Comparison of ENCODE assay signal across 1 cellular context in the genomic region with DNA sequence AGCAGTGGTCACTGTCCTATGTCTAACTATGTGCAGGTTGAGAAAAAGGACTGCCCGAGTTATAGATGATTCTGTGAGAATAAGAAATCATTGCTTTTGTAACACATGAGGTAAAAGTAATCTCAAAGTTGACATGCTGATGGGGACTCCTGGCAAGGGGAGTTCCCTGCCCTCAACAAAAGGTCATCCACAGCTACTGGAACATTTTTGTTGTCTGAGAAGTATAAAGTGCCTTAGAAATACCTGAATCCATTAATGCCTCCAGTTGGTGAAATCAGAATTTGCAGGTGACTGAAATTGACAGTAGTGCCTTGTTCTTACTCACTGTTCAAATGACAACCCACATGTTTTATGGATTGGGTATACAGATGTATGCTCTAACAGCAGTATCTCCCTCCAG.
TF ChIP-seq lines count a peak whose summit lies in the region.

No MANE protein-coding gene starts in this region.

TF ChIP-seq in GM12878, 131 proteins besides CTCF, POLR2A, EP300 and RAD21:
- TF ChIP-seq, protein P1, sequence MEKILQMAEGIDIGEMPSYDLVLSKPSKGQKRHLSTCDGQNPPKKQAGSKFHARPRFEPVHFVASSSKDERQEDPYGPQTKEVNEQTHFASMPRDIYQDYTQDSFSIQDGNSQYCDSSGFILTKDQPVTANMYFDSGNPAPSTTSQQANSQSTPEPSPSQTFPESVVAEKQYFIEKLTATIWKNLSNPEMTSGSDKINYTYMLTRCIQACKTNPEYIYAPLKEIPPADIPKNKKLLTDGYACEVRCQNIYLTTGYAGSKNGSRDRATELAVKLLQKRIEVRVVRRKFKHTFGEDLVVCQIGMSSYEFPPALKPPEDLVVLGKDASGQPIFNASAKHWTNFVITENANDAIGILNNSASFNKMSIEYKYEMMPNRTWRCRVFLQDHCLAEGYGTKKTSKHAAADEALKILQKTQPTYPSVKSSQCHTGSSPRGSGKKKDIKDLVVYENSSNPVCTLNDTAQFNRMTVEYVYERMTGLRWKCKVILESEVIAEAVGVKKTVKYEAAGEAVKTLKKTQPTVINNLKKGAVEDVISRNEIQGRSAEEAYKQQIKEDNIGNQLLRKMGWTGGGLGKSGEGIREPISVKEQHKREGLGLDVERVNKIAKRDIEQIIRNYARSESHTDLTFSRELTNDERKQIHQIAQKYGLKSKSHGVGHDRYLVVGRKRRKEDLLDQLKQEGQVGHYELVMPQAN (conservative IDR thresholded peaks at IDR 0.05) = no peak
- TF ChIP-seq TCF3 (IDR thresholded peaks at IDR 0.05; ENCODE audit: borderline replicate concordance, insufficient read depth, low read depth, low read length) = no peak
- no peak for TF ChIP-seq RB1 (IDR thresholded peaks at IDR 0.05; ENCODE audit: borderline replicate concordance)
- no peak for TF ChIP-seq NRF1 (conservative IDR thresholded peaks at IDR 0.05; ENCODE audit: low read depth, low read length)
- no peak for TF ChIP-seq ZBED1 (IDR thresholded peaks at IDR 0.05; ENCODE audit: borderline replicate concordance)
- TF ChIP-seq ETV6 (conservative IDR thresholded peaks at IDR 0.05 in 1 of 2, IDR thresholded peaks at IDR 0.05 in 1 of 2; ENCODE audit: borderline replicate concordance in 1 of 2, low read depth in 1 of 2) = no peak
- no peak for TF ChIP-seq EZH2 (IDR thresholded peaks at IDR 0.05; ENCODE audit: borderline replicate concordance, control insufficient read depth, low read depth, low read length)
- TF ChIP-seq, protein P2, sequence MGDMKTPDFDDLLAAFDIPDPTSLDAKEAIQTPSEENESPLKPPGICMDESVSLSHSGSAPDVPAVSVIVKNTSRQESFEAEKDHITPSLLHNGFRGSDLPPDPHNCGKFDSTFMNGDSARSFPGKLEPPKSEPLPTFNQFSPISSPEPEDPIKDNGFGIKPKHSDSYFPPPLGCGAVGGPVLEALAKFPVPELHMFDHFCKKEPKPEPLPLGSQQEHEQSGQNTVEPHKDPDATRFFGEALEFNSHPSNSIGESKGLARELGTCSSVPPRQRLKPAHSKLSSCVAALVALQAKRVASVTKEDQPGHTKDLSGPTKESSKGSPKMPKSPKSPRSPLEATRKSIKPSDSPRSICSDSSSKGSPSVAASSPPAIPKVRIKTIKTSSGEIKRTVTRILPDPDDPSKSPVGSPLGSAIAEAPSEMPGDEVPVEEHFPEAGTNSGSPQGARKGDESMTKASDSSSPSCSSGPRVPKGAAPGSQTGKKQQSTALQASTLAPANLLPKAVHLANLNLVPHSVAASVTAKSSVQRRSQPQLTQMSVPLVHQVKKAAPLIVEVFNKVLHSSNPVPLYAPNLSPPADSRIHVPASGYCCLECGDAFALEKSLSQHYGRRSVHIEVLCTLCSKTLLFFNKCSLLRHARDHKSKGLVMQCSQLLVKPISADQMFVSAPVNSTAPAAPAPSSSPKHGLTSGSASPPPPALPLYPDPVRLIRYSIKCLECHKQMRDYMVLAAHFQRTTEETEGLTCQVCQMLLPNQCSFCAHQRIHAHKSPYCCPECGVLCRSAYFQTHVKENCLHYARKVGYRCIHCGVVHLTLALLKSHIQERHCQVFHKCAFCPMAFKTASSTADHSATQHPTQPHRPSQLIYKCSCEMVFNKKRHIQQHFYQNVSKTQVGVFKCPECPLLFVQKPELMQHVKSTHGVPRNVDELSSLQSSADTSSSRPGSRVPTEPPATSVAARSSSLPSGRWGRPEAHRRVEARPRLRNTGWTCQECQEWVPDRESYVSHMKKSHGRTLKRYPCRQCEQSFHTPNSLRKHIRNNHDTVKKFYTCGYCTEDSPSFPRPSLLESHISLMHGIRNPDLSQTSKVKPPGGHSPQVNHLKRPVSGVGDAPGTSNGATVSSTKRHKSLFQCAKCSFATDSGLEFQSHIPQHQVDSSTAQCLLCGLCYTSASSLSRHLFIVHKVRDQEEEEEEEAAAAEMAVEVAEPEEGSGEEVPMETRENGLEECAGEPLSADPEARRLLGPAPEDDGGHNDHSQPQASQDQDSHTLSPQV (IDR thresholded peaks at IDR 0.05) = no peak
- TF ChIP-seq TCF7 (IDR thresholded peaks at IDR 0.05; ENCODE audit: borderline replicate concordance) = no peak
- no peak for TF ChIP-seq FOXM1 (IDR thresholded peaks at IDR 0.05; ENCODE audit: low read depth, low read length)
- no peak for TF ChIP-seq DPF2 (IDR thresholded peaks at IDR 0.05)
- no peak for TF ChIP-seq TBL1XR1 (IDR thresholded peaks at IDR 0.05; ENCODE audit: low read depth, low read length)
- TF ChIP-seq SMARCA5 (IDR thresholded peaks at IDR 0.05) = no peak
- TF ChIP-seq, protein P3, sequence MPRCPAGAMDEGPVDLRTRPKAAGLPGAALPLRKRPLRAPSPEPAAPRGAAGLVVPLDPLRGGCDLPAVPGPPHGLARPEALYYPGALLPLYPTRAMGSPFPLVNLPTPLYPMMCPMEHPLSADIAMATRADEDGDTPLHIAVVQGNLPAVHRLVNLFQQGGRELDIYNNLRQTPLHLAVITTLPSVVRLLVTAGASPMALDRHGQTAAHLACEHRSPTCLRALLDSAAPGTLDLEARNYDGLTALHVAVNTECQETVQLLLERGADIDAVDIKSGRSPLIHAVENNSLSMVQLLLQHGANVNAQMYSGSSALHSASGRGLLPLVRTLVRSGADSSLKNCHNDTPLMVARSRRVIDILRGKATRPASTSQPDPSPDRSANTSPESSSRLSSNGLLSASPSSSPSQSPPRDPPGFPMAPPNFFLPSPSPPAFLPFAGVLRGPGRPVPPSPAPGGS (IDR thresholded peaks at IDR 0.05; ENCODE audit: borderline replicate concordance, insufficient read depth, low read depth, low read length, poor library complexity, severe bottlenecking) = no peak
